In the genomic region with DNA sequence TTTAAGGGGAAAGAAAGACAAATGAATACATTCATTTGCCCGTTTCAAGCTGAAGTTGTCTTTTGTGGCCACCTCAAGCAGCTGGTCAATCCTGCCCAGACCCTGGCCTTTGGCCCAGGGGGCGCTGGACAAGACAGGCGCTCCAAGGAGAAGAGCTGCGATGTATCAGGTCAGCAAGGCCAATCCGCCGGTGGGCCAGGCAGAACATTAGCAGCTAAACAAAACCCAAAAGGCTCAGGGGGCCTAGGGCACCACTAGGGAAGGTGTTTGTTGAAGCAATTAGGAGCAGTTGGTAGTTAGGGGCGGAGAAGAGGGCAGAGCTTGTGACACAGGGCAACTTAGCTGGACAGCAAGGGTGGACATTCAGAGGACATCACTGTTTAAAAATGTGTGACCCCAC, we compare ENCODE assay signal across 31 cellular contexts.
"Had no signal": no experiment of that assay in that cellular context is flagged by ENCODE, and none has a peak within 500 bp of the region (broad histone marks: within the 10 kb centered on the region; RNA-seq: fewer than 3 reads in every experiment).

No MANE protein-coding gene starts in this region.

- H3K4me2 ChIP-seq: SK-N-SH had no signal

- DNase-seq: activated CD4-positive, alpha-beta memory T cell treated with anti-CD3 and anti-CD28 coated beads for 36 hours; activated CD4-positive, alpha-beta T cell treated with anti-CD3 and anti-CD28 coated beads, Interleukin-2, amount 10 ng/mL, durations not matched to agents 7 days and 5 days; activated CD8-positive, alpha-beta memory T cell treated with anti-CD3 and anti-CD28 coated beads, Interleukin-2, amount 50 U/mL, for 48 hours; activated effector memory CD4-positive, alpha-beta T cell treated with anti-CD3 and anti-CD28 coated beads, Interleukin-2, amount 50 U/mL, for 16 hours; activated naive CD4-positive, alpha-beta T cell; activated naive CD4-positive, alpha-beta T cell treated with anti-CD3 and anti-CD28 coated beads, Interleukin-2, amount 50 U/mL, for 16 hours; activated naive CD8-positive, alpha-beta T cell treated with anti-CD3 and anti-CD28 coated beads for 36 hours; activated T-cell treated with anti-CD3 and anti-CD28 coated beads, Interleukin-2, amount 50 U/mL, for 72 hours; amniotic stem cell; aorta; brain microvascular endothelial cell; Karpas-422; KBM-7; MG63; NCI-H1048; NCI-H1105 treated with DMSO at 0.1 percent for 48 hours; NCI-H1436; NCI-H1694 treated with DMSO at 0.1 percent for 48 hours; NCI-H2029; NCI-H345; NCI-H524 treated with DMSO at 0.1 percent for 48 hours; PC-3; Peyer's patch; RPMI8226; SHP77 treated with DMSO at 0.1 percent for 48 hours had no signal

- H3K27me3 ChIP-seq: MG63 had no signal

- H3K9me3 Mint-ChIP-seq: activated CD4-positive, alpha-beta memory T cell treated with anti-CD3 and anti-CD28 coated beads for 36 hours; activated CD4-positive, alpha-beta T cell treated with anti-CD3 and anti-CD28 coated beads, Interleukin-2, amount 10 ng/mL, durations not matched to agents 7 days and 5 days; activated naive CD8-positive, alpha-beta T cell treated with anti-CD3 and anti-CD28 coated beads for 36 hours; activated T-cell treated with anti-CD3 and anti-CD28 coated beads, Interleukin-2, amount 50 U/mL, for 72 hours; activated T-helper 17 cell treated with anti-CD3 and anti-CD28 coated beads, Interleukin-2, amount 50 U/mL, for 72 hours; central memory CD8-positive, alpha-beta T cell; T-helper 1 cell treated with Interleukin-12 subunit alpha and Interleukin-12 subunit beta and Interleukin-4 antibody, amounts not matched to agents 30 μg/mL and 1 μg/mL, for 36 hours; T-helper 2 cell treated with Interferon-gamma antibody and Interleukin-4, amounts not matched to agents 5 μg/mL and 100 μg/mL, for 36 hours had no signal

- H3K27ac ChIP-seq: brain microvascular endothelial cell, Peyer's patch, SJSA1 had no signal

- H3K4me3 Mint-ChIP-seq: activated CD4-positive, alpha-beta memory T cell treated with anti-CD3 and anti-CD28 coated beads for 36 hours; activated CD4-positive, alpha-beta T cell treated with anti-CD3 and anti-CD28 coated beads, Interleukin-2, amount 10 ng/mL, durations not matched to agents 7 days and 5 days; activated naive CD8-positive, alpha-beta T cell treated with anti-CD3 and anti-CD28 coated beads for 36 hours; activated T-helper 17 cell treated with anti-CD3 and anti-CD28 coated beads, Interleukin-2, amount 50 U/mL, for 72 hours; central memory CD8-positive, alpha-beta T cell; T-helper 1 cell treated with Interleukin-12 subunit alpha and Interleukin-12 subunit beta and Interleukin-4 antibody, amounts not matched to agents 30 μg/mL and 1 μg/mL, for 36 hours; T-helper 2 cell treated with Interferon-gamma antibody and Interleukin-4, amounts not matched to agents 5 μg/mL and 100 μg/mL, for 36 hours had no signal

- H3K9me3 ChIP-seq: MG63, Peyer's patch, SJSA1, SK-N-SH had no signal

- H3K4me1 Mint-ChIP-seq: activated CD4-positive, alpha-beta T cell treated with anti-CD3 and anti-CD28 coated beads, Interleukin-2, amount 10 ng/mL, durations not matched to agents 7 days and 5 days; activated T-helper 17 cell treated with anti-CD3 and anti-CD28 coated beads, Interleukin-2, amount 50 U/mL, for 72 hours had no signal

- H3K4me3 ChIP-seq: MG63, Peyer's patch, SJSA1 had no signal

- H3K36me3 ChIP-seq: brain microvascular endothelial cell, MG63, Peyer's patch, SJSA1 had no signal

- ATAC-seq: activated T-cell treated with anti-CD3 and anti-CD28 coated beads, Interleukin-2, amount 50 U/mL, for 72 hours; activated T-helper 17 cell treated with anti-CD3 and anti-CD28 coated beads, Interleukin-2, amount 50 U/mL, for 72 hours; PC-3 had no signal

- H3K27ac Mint-ChIP-seq: activated CD4-positive, alpha-beta memory T cell treated with anti-CD3 and anti-CD28 coated beads for 36 hours; activated CD4-positive, alpha-beta T cell treated with anti-CD3 and anti-CD28 coated beads, Interleukin-2, amount 10 ng/mL, durations not matched to agents 7 days and 5 days; activated naive CD8-positive, alpha-beta T cell treated with anti-CD3 and anti-CD28 coated beads for 36 hours; activated T-cell treated with anti-CD3 and anti-CD28 coated beads, Interleukin-2, amount 50 U/mL, for 72 hours; activated T-helper 17 cell treated with anti-CD3 and anti-CD28 coated beads, Interleukin-2, amount 50 U/mL, for 72 hours; T-helper 1 cell treated with Interleukin-12 subunit alpha and Interleukin-12 subunit beta and Interleukin-4 antibody, amounts not matched to agents 30 μg/mL and 1 μg/mL, for 36 hours; T-helper 2 cell treated with Interferon-gamma antibody and Interleukin-4, amounts not matched to agents 5 μg/mL and 100 μg/mL, for 36 hours had no signal

- H3K4me1 ChIP-seq: SJSA1 had no signal

- H3K9ac ChIP-seq: SK-N-SH had no signal

- H3K36me3 Mint-ChIP-seq: activated CD4-positive, alpha-beta memory T cell treated with anti-CD3 and anti-CD28 coated beads for 36 hours; activated naive CD8-positive, alpha-beta T cell treated with anti-CD3 and anti-CD28 coated beads for 36 hours had no signal
